Comparison of ENCODE assay signal across 10 cellular contexts in genomic region chr4:152189451-152190179, GRCh38.
DNase-seq lines count a peak whose midpoint lies in the region; ATAC-seq lines count a peak whose summit lies in the region.
"Had no signal": no experiment of that assay in that cellular context is flagged by ENCODE, and none has a peak within 500 bp of the region (broad histone marks: within the 10 kb centered on the region; RNA-seq: fewer than 3 reads in every experiment).

No MANE protein-coding gene starts in this region.

- H3K4me1 Mint-ChIP-seq in T-helper 2 cell treated with Interferon-gamma antibody and Interleukin-4, amounts not matched to agents 5 μg/mL and 100 μg/mL, for 36 hours (ENCODE audit: low read depth) = peaks cover 14% of the 10 kb centered on the region
- H3K4me1 Mint-ChIP-seq in activated naive CD8-positive, alpha-beta T cell treated with anti-CD3 and anti-CD28 coated beads for 36 hours = peaks cover 18% of the 10 kb centered on the region

- H3K9me3 Mint-ChIP-seq in T-helper 2 cell treated with Interferon-gamma antibody and Interleukin-4, amounts not matched to agents 5 μg/mL and 100 μg/mL, for 36 hours = peaks cover 6% of the 10 kb centered on the region
- no peaks in the 10 kb centered on the region for H3K9me3 Mint-ChIP-seq in activated naive CD8-positive, alpha-beta T cell treated with anti-CD3 and anti-CD28 coated beads for 36 hours

- no peak overlapping the region for H3K4me3 Mint-ChIP-seq in T-helper 2 cell treated with Interferon-gamma antibody and Interleukin-4, amounts not matched to agents 5 μg/mL and 100 μg/mL, for 36 hours
- H3K4me3 Mint-ChIP-seq in activated naive CD8-positive, alpha-beta T cell treated with anti-CD3 and anti-CD28 coated beads for 36 hours = no peak overlapping the region

- H3K27ac Mint-ChIP-seq in T-helper 2 cell treated with Interferon-gamma antibody and Interleukin-4, amounts not matched to agents 5 μg/mL and 100 μg/mL, for 36 hours = peak overlapping the region; percentile 50
- H3K27ac Mint-ChIP-seq in activated naive CD8-positive, alpha-beta T cell treated with anti-CD3 and anti-CD28 coated beads for 36 hours = no peak overlapping the region

- no peaks in the 10 kb centered on the region for H3K36me3 Mint-ChIP-seq in T-helper 2 cell treated with Interferon-gamma antibody and Interleukin-4, amounts not matched to agents 5 μg/mL and 100 μg/mL, for 36 hours (ENCODE audit: low read depth)
- H3K36me3 Mint-ChIP-seq in activated naive CD8-positive, alpha-beta T cell treated with anti-CD3 and anti-CD28 coated beads for 36 hours = no peaks in the 10 kb centered on the region

- ATAC-seq in HG02763 (IDR thresholded peaks at IDR 0.05; ENCODE audit: unreplicated experiment) (peak; percentile 73), HG02970 (IDR thresholded peaks at IDR 0.05; ENCODE audit: low FRiP score, unreplicated experiment) (no peak)
- ATAC-seq: K562 had no signal

- no peak for DNase-seq in T-helper 2 cell treated with Interferon-gamma antibody and Interleukin-4, amounts not matched to agents 5 μg/mL and 100 μg/mL, for 36 hours (ENCODE audit: low spot score)
- DNase-seq in T-helper 2 cell = no peak
- peak; percentile 51 for DNase-seq in NCI-H1092 treated with DMSO at 0.1 percent for 48 hours (lab: John Stamatoyannopoulos, UW)
- DNase-seq in NCI-H1694 (lab: John Stamatoyannopoulos, UW) = no peak
- DNase-seq in activated naive CD8-positive, alpha-beta T cell treated with anti-CD3 and anti-CD28 coated beads for 36 hours = no peak
- no peak for DNase-seq in cortex of kidney (lab: John Stamatoyannopoulos, UW)
- DNase-seq: head of caudate nucleus had no signal

- no peaks in the 10 kb centered on the region for H3K27me3 Mint-ChIP-seq in T-helper 2 cell treated with Interferon-gamma antibody and Interleukin-4, amounts not matched to agents 5 μg/mL and 100 μg/mL, for 36 hours (ENCODE audit: low read depth)
- H3K27me3 Mint-ChIP-seq in activated naive CD8-positive, alpha-beta T cell treated with anti-CD3 and anti-CD28 coated beads for 36 hours = no peaks in the 10 kb centered on the region
